ENCODE assay signal across 23 cellular contexts in the genomic region with DNA sequence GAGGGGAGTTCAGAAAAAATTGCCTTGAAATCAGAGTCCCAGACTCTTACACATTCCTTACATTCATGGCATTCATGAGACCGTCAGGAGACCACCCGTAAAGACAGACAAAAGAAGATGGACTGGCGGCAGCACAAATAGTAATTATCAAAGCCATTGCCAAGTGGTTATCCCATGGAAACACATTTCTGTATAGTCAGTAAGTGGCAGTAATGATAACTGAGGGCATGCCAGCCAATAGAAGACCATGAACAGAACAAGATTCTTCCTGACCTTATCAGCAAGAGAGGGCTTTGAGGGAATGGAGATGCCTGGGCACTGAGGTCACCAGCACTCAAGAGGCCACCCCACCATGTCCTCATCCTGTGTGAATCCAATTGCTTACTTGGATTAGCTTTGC.
A peak's percentile ranks its signal among the peaks of the same experiment; 100 is the strongest.
DNase-seq lines count a peak whose midpoint lies in the region; ATAC-seq, FAIRE-seq and TF ChIP-seq lines count a peak whose summit lies in the region.
"Had no signal": no experiment of that assay in that cellular context is flagged by ENCODE, and none has a peak within 500 bp of the region (broad histone marks: within the 10 kb centered on the region; RNA-seq: fewer than 3 reads in every experiment).

No MANE protein-coding gene starts in this region.

- H2BK15ac ChIP-seq in mesenchymal stem cell (ENCODE audit: low read depth, poor library complexity, severe bottlenecking): no peak overlapping the region

- H2BK120ac ChIP-seq in mesenchymal stem cell (ENCODE audit: low read depth, low read length): no peak overlapping the region

- peak; percentile 77 for DNase-seq in Daoy (ENCODE audit: low read depth)
- peak; percentile 21 for DNase-seq in astrocyte (ENCODE audit: low read depth)
- DNase-seq in mesenchymal stem cell: peak; percentile 3
- no peak for DNase-seq in left lobe of liver (ENCODE audit: low spot score)
- DNase-seq in RKO (ENCODE audit: low spot score): no peak
- no peak for DNase-seq in activated CD4-positive, alpha-beta T cell treated with anti-CD3 and anti-CD28 coated beads for 36 hours
- DNase-seq: activated CD4-positive, alpha-beta T cell treated with anti-CD3 and anti-CD28 coated beads, Interleukin-2, amount 50 U/mL, for 1 hour; CD4-positive, CD25-positive, alpha-beta regulatory T cell; cortex of kidney; DMS153; KBM-7; left ventricle myocardium inferior; small intestine; stimulated activated CD4-positive, alpha-beta T cell treated with anti-CD3 and anti-CD28 coated beads, Interleukin-2, amount 100 ng/mL, for 48 hours; stimulated activated naive CD4-positive, alpha-beta T cell; T-helper 2 cell had no signal

- H4K8ac ChIP-seq in mesenchymal stem cell (ENCODE audit: low read length): no peak overlapping the region

- H3K27me3 Mint-ChIP-seq in astrocyte (ENCODE audit: low read depth, unreplicated experiment): no peaks in the 10 kb centered on the region
- no peaks in the 10 kb centered on the region for H3K27me3 Mint-ChIP-seq in activated CD4-positive, alpha-beta T cell treated with anti-CD3 and anti-CD28 coated beads for 36 hours
- H3K27me3 Mint-ChIP-seq: CD4-positive, CD25-positive, alpha-beta regulatory T cell had no signal

- no peak overlapping the region for H3K4me2 ChIP-seq in astrocyte (ENCODE audit: low read length)
- H3K4me2 ChIP-seq in mesenchymal stem cell (ENCODE audit: low read length, poor library complexity, severe bottlenecking): no peak overlapping the region

- H4K91ac ChIP-seq in mesenchymal stem cell (ENCODE audit: low read length): no peak overlapping the region

- H3K79me1 ChIP-seq in mesenchymal stem cell (replicated peaks; ENCODE audit: low read length, poor library complexity, severe bottlenecking): no peaks in the 10 kb centered on the region

- no peaks in the 10 kb centered on the region for H3K79me2 ChIP-seq in astrocyte (ENCODE audit: insufficient read depth, low read length)

- ATAC-seq in left lobe of liver (no peak), HG02642 (IDR thresholded peaks at IDR 0.05; ENCODE audit: poor library complexity, unreplicated experiment) (no peak)
- ATAC-seq in activated CD4-positive, alpha-beta T cell treated with anti-CD3 and anti-CD28 coated beads for 36 hours: no peak

- H3K23ac ChIP-seq in mesenchymal stem cell (ENCODE audit: low read length in 2 of 2): no peak overlapping the region

- H3K4ac ChIP-seq in mesenchymal stem cell (ENCODE audit: low read depth in 1 of 2, low read length in 2 of 2): no peak overlapping the region

- H2BK5ac ChIP-seq in mesenchymal stem cell (ENCODE audit: low read depth, low read length, poor library complexity, severe bottlenecking): no peak overlapping the region

- no peaks in the 10 kb centered on the region for H3K9me3 ChIP-seq in HUES6 (ENCODE audit: control insufficient read depth, insufficient read depth, low read depth, low read length)
- H3K9me3 ChIP-seq in astrocyte (ENCODE audit: insufficient read depth, low read depth, low read length): no peaks in the 10 kb centered on the region
- H3K9me3 ChIP-seq in mesenchymal stem cell (ENCODE audit: control insufficient read depth, low read length): no peaks in the 10 kb centered on the region
- H3K9me3 ChIP-seq: left ventricle myocardium inferior, thoracic aorta had no signal

- 0% methylated on average over 1 of the region's 3 CpGs for WGBS in mesenchymal stem cell

- no peak for FAIRE-seq in astrocyte (lab: Jason Lieb, UNC)
- FAIRE-seq: endometrium, small intestine had no signal

- CTCF ChIA-PET in activated CD4-positive, alpha-beta T cell treated with anti-CD3 and anti-CD28 coated beads for 36 hours (lab: Charles Lee): no interaction called here

- no peak overlapping the region for H2BK12ac ChIP-seq in mesenchymal stem cell (ENCODE audit: low read length in 2 of 2)

- no peaks in the 10 kb centered on the region for H3K36me3 Mint-ChIP-seq in astrocyte (ENCODE audit: low read depth, unreplicated experiment)
- H3K36me3 Mint-ChIP-seq in activated CD4-positive, alpha-beta T cell treated with anti-CD3 and anti-CD28 coated beads for 36 hours (ENCODE audit: low read depth): no peaks in the 10 kb centered on the region
- H3K36me3 Mint-ChIP-seq: CD4-positive, CD25-positive, alpha-beta regulatory T cell had no signal

- H3K4me3 ChIP-seq in HUES6 (ENCODE audit: low read depth, low read length) (no peak overlapping the region), astrocyte (ENCODE audit: insufficient read depth, low read depth, low read length) (no peak overlapping the region), mesenchymal stem cell (ENCODE audit: insufficient read depth in 1 of 2, low read depth in 1 of 2, low read length in 2 of 2) (no peak overlapping the region)
- H3K4me3 ChIP-seq: left ventricle myocardium inferior, thoracic aorta had no signal

- no peak overlapping the region for H2AK5ac ChIP-seq in mesenchymal stem cell (ENCODE audit: low read length, severe bottlenecking)

- TF ChIP-seq CTCF in astrocyte (IDR thresholded peaks at IDR 0.05; ENCODE audit: insufficient read depth, low read depth, low read length): no peak

- H3K14ac ChIP-seq in mesenchymal stem cell (ENCODE audit: low read length in 2 of 2): no peak overlapping the region

- peak overlapping the region; percentile 77 for H3K27ac Mint-ChIP-seq in astrocyte (ENCODE audit: unreplicated experiment)
- H3K27ac Mint-ChIP-seq in activated CD4-positive, alpha-beta T cell treated with anti-CD3 and anti-CD28 coated beads for 36 hours: no peak overlapping the region
- H3K27ac Mint-ChIP-seq: activated T-helper 2 cell treated with anti-CD3 and anti-CD28 coated beads, Interferon-gamma antibody, Interleukin-2, Interleukin-4, amounts not matched to agents 10 μg/mL and 5 μg/mL and 100 μg/mL, durations not matched to agents 14 hours and 24 hours and 36 hours; CD4-positive, CD25-positive, alpha-beta regulatory T cell had no signal

- POLR2A ChIA-PET in activated CD4-positive, alpha-beta T cell treated with anti-CD3 and anti-CD28 coated beads for 36 hours (lab: Charles Lee): no interaction called here

- intact Hi-C loops in activated CD4-positive, alpha-beta T cell treated with anti-CD3 and anti-CD28 coated beads for 36 hours (cut with DNase I, micrococcal nuclease): no loop called here

- H3K9ac ChIP-seq in HUES6 (ENCODE audit: low read length) (no peak overlapping the region), astrocyte (ENCODE audit: low read length) (no peak overlapping the region), mesenchymal stem cell (ENCODE audit: low read length) (no peak overlapping the region)

- H3K27me3 ChIP-seq in HUES6 (ENCODE audit: control insufficient read depth, insufficient read depth, low read length) (no peaks in the 10 kb centered on the region), astrocyte (ENCODE audit: insufficient read depth, low read length) (no peaks in the 10 kb centered on the region), mesenchymal stem cell (ENCODE audit: control insufficient read depth in 1 of 2, insufficient read depth in 1 of 2, low read length in 2 of 2) (no peaks in the 10 kb centered on the region)

- H3K4me1 Mint-ChIP-seq in astrocyte (ENCODE audit: low read depth, unreplicated experiment): peaks cover 24% of the 10 kb centered on the region
- H3K4me1 Mint-ChIP-seq in activated CD4-positive, alpha-beta T cell treated with anti-CD3 and anti-CD28 coated beads for 36 hours: no peaks in the 10 kb centered on the region
- H3K4me1 Mint-ChIP-seq: CD4-positive, CD25-positive, alpha-beta regulatory T cell had no signal

- no peak overlapping the region for H3K4me3 Mint-ChIP-seq in astrocyte (ENCODE audit: unreplicated experiment)
- no peak overlapping the region for H3K4me3 Mint-ChIP-seq in activated CD4-positive, alpha-beta T cell treated with anti-CD3 and anti-CD28 coated beads for 36 hours
- H3K4me3 Mint-ChIP-seq: CD4-positive, CD25-positive, alpha-beta regulatory T cell; neural crest cell had no signal

- no peaks in the 10 kb centered on the region for H4K20me1 ChIP-seq in astrocyte (ENCODE audit: insufficient read depth, low read length)

- peak overlapping the region; percentile 30; the same call in 1 of the 2 replicates for H3K27ac ChIP-seq in HUES6 (ENCODE audit: low read depth, low read length)
- H3K27ac ChIP-seq in astrocyte (ENCODE audit: low read depth, low read length): no peak overlapping the region
- H3K27ac ChIP-seq in mesenchymal stem cell (ENCODE audit: low read length, poor library complexity, severe bottlenecking): no peak overlapping the region
- H3K27ac ChIP-seq: left ventricle myocardium inferior, thoracic aorta, VCaP had no signal

- H3K4me1 ChIP-seq in HUES6 (ENCODE audit: control insufficient read depth, insufficient read depth, low read length) (peaks cover 18% of the 10 kb centered on the region; the same call in 1 of the 2 replicates), astrocyte (ENCODE audit: insufficient read depth, low read length) (peaks cover 4% of the 10 kb centered on the region), mesenchymal stem cell (ENCODE audit: control insufficient read depth, insufficient read depth, low read depth, low read length) (no peaks in the 10 kb centered on the region)
- H3K4me1 ChIP-seq: left ventricle myocardium inferior had no signal

- no peak overlapping the region for H3K18ac ChIP-seq in mesenchymal stem cell (ENCODE audit: low read depth in 1 of 2, low read length in 2 of 2)

- H3K9me3 Mint-ChIP-seq in astrocyte (ENCODE audit: unreplicated experiment): no peaks in the 10 kb centered on the region
- peaks cover 2% of the 10 kb centered on the region for H3K9me3 Mint-ChIP-seq in activated CD4-positive, alpha-beta T cell treated with anti-CD3 and anti-CD28 coated beads for 36 hours (ENCODE audit: low read depth)
- H3K9me3 Mint-ChIP-seq: activated T-helper 2 cell treated with anti-CD3 and anti-CD28 coated beads, Interferon-gamma antibody, Interleukin-2, Interleukin-4, amounts not matched to agents 10 μg/mL and 5 μg/mL and 100 μg/mL, durations not matched to agents 14 hours and 24 hours and 36 hours had no signal

- H2AFZ ChIP-seq in astrocyte (ENCODE audit: low read depth, low read length) (no peak overlapping the region), mesenchymal stem cell (ENCODE audit: low read depth, low read length) (no peak overlapping the region)

- H3K36me3 ChIP-seq in HUES6 (ENCODE audit: control insufficient read depth, insufficient read depth, low read length) (no peaks in the 10 kb centered on the region), astrocyte (ENCODE audit: insufficient read depth, low read length) (no peaks in the 10 kb centered on the region), mesenchymal stem cell (ENCODE audit: control insufficient read depth in 1 of 2, insufficient read depth in 2 of 2, low read depth in 1 of 2, low read length in 2 of 2) (no peaks in the 10 kb centered on the region)
- H3K36me3 ChIP-seq: left ventricle myocardium inferior, thoracic aorta had no signal

Comparison
In these comparisons a context has a peak if more than half of its experiments do, and no peak if none do; other contexts are left out.
1. DNase-seq: peak in Daoy (single experiment), astrocyte (single experiment) and mesenchymal stem cell (single experiment); none in left lobe of liver (single experiment), RKO (single experiment) and activated CD4-positive, alpha-beta T cell treated with anti-CD3 and anti-CD28 coated beads for 36 hours (single experiment).